In the genomic region with DNA sequence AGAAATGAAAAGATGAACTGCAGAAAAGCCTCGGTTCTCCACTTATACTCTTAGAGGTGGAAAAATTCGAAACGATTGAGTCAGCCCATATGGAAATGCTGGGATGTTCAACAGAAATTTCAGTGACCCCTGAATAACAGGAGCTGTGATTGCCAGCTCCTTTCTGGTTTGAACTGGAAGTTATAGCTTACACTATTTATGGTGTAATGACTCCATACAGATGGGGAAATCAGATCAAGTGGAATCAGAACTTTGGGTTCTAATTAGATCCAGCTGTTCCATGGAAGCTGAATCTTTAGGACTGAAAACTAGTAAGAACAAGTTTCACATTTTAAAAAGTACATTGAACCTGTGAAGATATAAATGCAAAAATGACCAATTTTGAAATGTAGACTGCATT, we compare ENCODE assay signal across 7 cellular contexts.
"Had no signal": no experiment of that assay in that cellular context is flagged by ENCODE, and none has a peak within 500 bp of the region (broad histone marks: within the 10 kb centered on the region; RNA-seq: fewer than 3 reads in every experiment).

No MANE protein-coding gene starts in this region.

- DNase-seq: activated CD4-positive, alpha-beta memory T cell treated with anti-CD3 and anti-CD28 coated beads, Interleukin-2, amount 10 ng/mL, durations not matched to agents 7 days and 5 days; activated CD8-positive, alpha-beta memory T cell treated with anti-CD3 and anti-CD28 coated beads, Interleukin-2, amount 50 U/mL, for 4 hours; sigmoid colon; stimulated activated CD4-positive, alpha-beta T cell treated with anti-CD3 and anti-CD28 coated beads, Interleukin-12 subunit alpha, Interleukin-12 subunit beta, amount 100 ng/mL, for 4 hours; stimulated activated naive CD4-positive, alpha-beta T cell had no signal

- H3K27me3 ChIP-seq: cardiac muscle cell, esophagus muscularis mucosa, sigmoid colon had no signal

- H3K9me3 ChIP-seq: esophagus muscularis mucosa, sigmoid colon had no signal

- H3K4me1 Mint-ChIP-seq: activated CD4-positive, alpha-beta memory T cell treated with anti-CD3 and anti-CD28 coated beads, Interleukin-2, amount 10 ng/mL, durations not matched to agents 7 days and 5 days had no signal

- H3K9me3 Mint-ChIP-seq: activated CD4-positive, alpha-beta memory T cell treated with anti-CD3 and anti-CD28 coated beads, Interleukin-2, amount 10 ng/mL, durations not matched to agents 7 days and 5 days had no signal

- H3K4me3 ChIP-seq: cardiac muscle cell, esophagus muscularis mucosa, sigmoid colon had no signal

- H3K4me3 Mint-ChIP-seq: activated CD4-positive, alpha-beta memory T cell treated with anti-CD3 and anti-CD28 coated beads, Interleukin-2, amount 10 ng/mL, durations not matched to agents 7 days and 5 days had no signal

- H3K27me3 Mint-ChIP-seq: activated CD4-positive, alpha-beta memory T cell treated with anti-CD3 and anti-CD28 coated beads, Interleukin-2, amount 10 ng/mL, durations not matched to agents 7 days and 5 days had no signal

- H3K27ac Mint-ChIP-seq: activated CD4-positive, alpha-beta memory T cell treated with anti-CD3 and anti-CD28 coated beads, Interleukin-2, amount 10 ng/mL, durations not matched to agents 7 days and 5 days had no signal

- H3K36me3 ChIP-seq: cardiac muscle cell, esophagus muscularis mucosa, sigmoid colon had no signal
